In the genomic region with DNA sequence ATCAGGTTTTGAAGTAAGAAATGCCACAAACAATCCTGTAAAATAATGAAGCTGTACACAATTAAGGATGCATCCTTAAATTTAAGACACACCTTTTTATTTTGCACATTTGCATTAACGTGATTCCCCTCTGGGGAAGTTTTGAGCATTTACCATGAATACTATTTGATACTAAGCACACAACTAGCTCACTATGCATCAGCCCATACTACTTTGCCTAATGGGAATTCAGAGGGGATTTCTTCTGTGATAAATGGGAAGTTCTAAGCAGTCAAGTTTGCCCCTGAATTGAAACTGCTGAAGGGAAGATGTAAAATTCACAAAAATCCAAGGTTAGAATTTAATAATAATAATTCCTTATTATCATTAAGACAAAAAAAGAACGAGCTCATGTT, we compare ENCODE assay signal across 14 cellular contexts. TPM values are rescaled to one million over a fixed set of nuclear protein-coding genes. Genes with fewer than 3 reads are reported as not detected.
A peak's percentile ranks its signal among the peaks of the same experiment; 100 is the strongest.
DNase-seq lines count a peak whose midpoint lies in the region; ATAC-seq and TF ChIP-seq lines count a peak whose summit lies in the region.
"Had no signal": no experiment of that assay in that cellular context is flagged by ENCODE, and none has a peak within 500 bp of the region (broad histone marks: within the 10 kb centered on the region; RNA-seq: fewer than 3 reads in every experiment).

No MANE protein-coding gene starts in this region.

- peak overlapping the region; percentile 64 for H3K4me3 ChIP-seq in OCI-LY3 (ENCODE audit: low read length)
- no peak overlapping the region for H3K4me3 ChIP-seq in trophoblast cell (ENCODE audit: low read depth, low read length)
- H3K4me3 ChIP-seq: transverse colon had no signal

- no peak overlapping the region for H2BK120ac ChIP-seq in trophoblast cell (ENCODE audit: insufficient read depth, low read length, poor library complexity)

- H3K36me3 ChIP-seq in OCI-LY3 (replicated peaks; ENCODE audit: low read depth, low read length) (peaks cover 73% of the 10 kb centered on the region), trophoblast cell (ENCODE audit: control insufficient read depth in 1 of 2, insufficient read depth in 2 of 2, low read length in 2 of 2) (peaks cover 17 to 20% of the 10 kb centered on the region in 2 experiments)

- H3K79me2 ChIP-seq in OCI-LY3 (ENCODE audit: low read length): peaks cover 100% of the 10 kb centered on the region
- peaks cover 8% of the 10 kb centered on the region for H3K79me2 ChIP-seq in trophoblast cell (ENCODE audit: control insufficient read depth, insufficient read depth, low read length, poor library complexity)

- H3K4me1 Mint-ChIP-seq in activated CD4-positive, alpha-beta memory T cell treated with anti-CD3 and anti-CD28 coated beads for 36 hours (ENCODE audit: low read depth): peaks cover 32% of the 10 kb centered on the region
- H3K4me1 Mint-ChIP-seq in activated CD4-positive, alpha-beta memory T cell treated with anti-CD3 and anti-CD28 coated beads, Interleukin-2, amount 10 ng/mL, durations not matched to agents 7 days and 5 days: peaks cover 14% of the 10 kb centered on the region
- peaks cover 24% of the 10 kb centered on the region for H3K4me1 Mint-ChIP-seq in activated CD8-positive, alpha-beta memory T cell treated with anti-CD3 and anti-CD28 coated beads, Interleukin-2, amount 10 ng/mL, durations not matched to agents 7 days and 5 days

- H3K9me3 ChIP-seq in OCI-LY3 (ENCODE audit: insufficient read depth, low read length): no peaks in the 10 kb centered on the region
- no peaks in the 10 kb centered on the region for H3K9me3 ChIP-seq in trophoblast cell (ENCODE audit: insufficient read depth, low read depth, low read length)
- H3K9me3 ChIP-seq: transverse colon had no signal

- H4K12ac ChIP-seq in trophoblast cell (ENCODE audit: low read depth, low read length): no peak overlapping the region

- H3K4me1 ChIP-seq in OCI-LY3 (ENCODE audit: low read length): peaks cover 64% of the 10 kb centered on the region
- peaks cover 2% of the 10 kb centered on the region in 2 experiments for H3K4me1 ChIP-seq in trophoblast cell (ENCODE audit: control insufficient read depth in 1 of 2, insufficient read depth in 2 of 2, low read length in 2 of 2)
- H3K4me1 ChIP-seq: transverse colon had no signal

- H3K23ac ChIP-seq in trophoblast cell (ENCODE audit: low read length): no peak overlapping the region

- no peaks in the 10 kb centered on the region for H3K27me3 Mint-ChIP-seq in activated CD4-positive, alpha-beta memory T cell treated with anti-CD3 and anti-CD28 coated beads for 36 hours
- no peaks in the 10 kb centered on the region for H3K27me3 Mint-ChIP-seq in activated CD4-positive, alpha-beta memory T cell treated with anti-CD3 and anti-CD28 coated beads, Interleukin-2, amount 10 ng/mL, durations not matched to agents 7 days and 5 days
- no peaks in the 10 kb centered on the region for H3K27me3 Mint-ChIP-seq in activated CD8-positive, alpha-beta memory T cell treated with anti-CD3 and anti-CD28 coated beads, Interleukin-2, amount 10 ng/mL, durations not matched to agents 7 days and 5 days
- H3K27me3 Mint-ChIP-seq: brain had no signal

- H3K4ac ChIP-seq in trophoblast cell (ENCODE audit: low read depth, low read length): peak overlapping the region; percentile 55

- peak overlapping the region; percentile 89 for H3K4me2 ChIP-seq in OCI-LY3 (ENCODE audit: low read length)
- no peak overlapping the region for H3K4me2 ChIP-seq in trophoblast cell (ENCODE audit: low read length)

- H2AFZ ChIP-seq in OCI-LY3 (ENCODE audit: low read depth, low read length) (no peak overlapping the region), trophoblast cell (ENCODE audit: insufficient read depth, low read length, poor library complexity) (no peak overlapping the region)

- H2BK5ac ChIP-seq in trophoblast cell (ENCODE audit: low read depth, low read length, poor library complexity): no peak overlapping the region

- H3K4me3 Mint-ChIP-seq in activated CD4-positive, alpha-beta memory T cell treated with anti-CD3 and anti-CD28 coated beads for 36 hours: no peak overlapping the region
- no peak overlapping the region for H3K4me3 Mint-ChIP-seq in activated CD4-positive, alpha-beta memory T cell treated with anti-CD3 and anti-CD28 coated beads, Interleukin-2, amount 10 ng/mL, durations not matched to agents 7 days and 5 days
- no peak overlapping the region for H3K4me3 Mint-ChIP-seq in activated CD8-positive, alpha-beta memory T cell treated with anti-CD3 and anti-CD28 coated beads, Interleukin-2, amount 10 ng/mL, durations not matched to agents 7 days and 5 days
- H3K4me3 Mint-ChIP-seq: brain had no signal

- POLR2A ChIA-PET in activated CD4-positive, alpha-beta memory T cell treated with anti-CD3 and anti-CD28 coated beads for 36 hours (lab: Charles Lee): no interaction called here
- POLR2A ChIA-PET in activated CD4-positive, alpha-beta memory T cell treated with anti-CD3 and anti-CD28 coated beads, Interleukin-2, amount 10 ng/mL, durations not matched to agents 7 days and 5 days (lab: Charles Lee): no interaction called here

- H3K36me3 Mint-ChIP-seq in activated CD4-positive, alpha-beta memory T cell treated with anti-CD3 and anti-CD28 coated beads for 36 hours: peaks cover 59% of the 10 kb centered on the region
- peaks cover 57% of the 10 kb centered on the region for H3K36me3 Mint-ChIP-seq in activated CD4-positive, alpha-beta memory T cell treated with anti-CD3 and anti-CD28 coated beads, Interleukin-2, amount 10 ng/mL, durations not matched to agents 7 days and 5 days (ENCODE audit: low read depth)
- H3K36me3 Mint-ChIP-seq in activated CD8-positive, alpha-beta memory T cell treated with anti-CD3 and anti-CD28 coated beads, Interleukin-2, amount 10 ng/mL, durations not matched to agents 7 days and 5 days: peaks cover 69% of the 10 kb centered on the region

- CTCF ChIA-PET in activated CD4-positive, alpha-beta memory T cell treated with anti-CD3 and anti-CD28 coated beads for 36 hours (lab: Charles Lee): interaction anchor here (3.2 kb wide), 1 partner anchor 27 kb away, joined by 21 read pairs; no protein-coding TSS in a partner anchor
- CTCF ChIA-PET in activated CD4-positive, alpha-beta memory T cell treated with anti-CD3 and anti-CD28 coated beads, Interleukin-2, amount 10 ng/mL, durations not matched to agents 7 days and 5 days (lab: Charles Lee): interaction anchor here (0.7 kb wide), 1 partner anchor 18 kb away, joined by 5 read pairs; no protein-coding TSS in a partner anchor
- CTCF ChIA-PET in activated CD8-positive, alpha-beta memory T cell treated with anti-CD3 and anti-CD28 coated beads, Interleukin-2, amount 10 ng/mL, durations not matched to agents 7 days and 5 days (lab: Charles Lee): interaction anchor here (2.2 to 2.9 kb wide), 2 partner anchors 26 to 28 kb away, joined by 7 to 12 read pairs; partner anchors contain the start of gene SINHCAF

- H3K27ac ChIP-seq in OCI-LY3 (ENCODE audit: low read length): peak overlapping the region; percentile 96
- no peak overlapping the region for H3K27ac ChIP-seq in trophoblast cell (ENCODE audit: low read depth, low read length)
- H3K27ac ChIP-seq: transverse colon had no signal

- H3K27me3 ChIP-seq in OCI-LY3 (ENCODE audit: low read depth, low read length): no peaks in the 10 kb centered on the region
- no peaks in the 10 kb centered on the region for H3K27me3 ChIP-seq in trophoblast cell (ENCODE audit: insufficient read depth, low read length)
- H3K27me3 ChIP-seq: transverse colon had no signal

- H4K20me1 ChIP-seq in OCI-LY3 (ENCODE audit: insufficient read depth, low read length): peaks cover 34% of the 10 kb centered on the region

- WGBS in trophoblast cell (ENCODE audit: extremely low coverage, insufficient coverage, insufficient read length): no CpG with 5 or more reads among the region's 2 CpGs

- no peak overlapping the region for H3K14ac ChIP-seq in trophoblast cell (ENCODE audit: low read length)

- no peak overlapping the region for H3K18ac ChIP-seq in trophoblast cell (ENCODE audit: low read length)

- H3K9ac ChIP-seq in OCI-LY3 (ENCODE audit: low read length) (peak overlapping the region; percentile 76), trophoblast cell (ENCODE audit: low read length) (no peak overlapping the region)

- no peak overlapping the region for H2BK12ac ChIP-seq in trophoblast cell (ENCODE audit: low read length)

- peak overlapping the region; percentile 32 for H3K27ac Mint-ChIP-seq in activated CD4-positive, alpha-beta memory T cell treated with anti-CD3 and anti-CD28 coated beads for 36 hours
- H3K27ac Mint-ChIP-seq in activated CD4-positive, alpha-beta memory T cell treated with anti-CD3 and anti-CD28 coated beads, Interleukin-2, amount 10 ng/mL, durations not matched to agents 7 days and 5 days: no peak overlapping the region
- H3K27ac Mint-ChIP-seq in activated CD8-positive, alpha-beta memory T cell treated with anti-CD3 and anti-CD28 coated beads, Interleukin-2, amount 10 ng/mL, durations not matched to agents 7 days and 5 days: no peak overlapping the region

- no peak overlapping the region for H4K91ac ChIP-seq in trophoblast cell (ENCODE audit: low read depth, low read length)

- H2AK5ac ChIP-seq in trophoblast cell (ENCODE audit: low read length): no peak overlapping the region

- no peak for DNase-seq in activated CD4-positive, alpha-beta memory T cell treated with anti-CD3 and anti-CD28 coated beads for 36 hours
- no peak for DNase-seq in activated CD4-positive, alpha-beta memory T cell treated with anti-CD3 and anti-CD28 coated beads, Interleukin-2, amount 10 ng/mL, durations not matched to agents 7 days and 5 days
- DNase-seq in trophoblast cell: no peak
- DNase-seq in COLO829 (ENCODE audit: low spot score): no peak
- DNase-seq in activated CD8-positive, alpha-beta memory T cell treated with anti-CD3 and anti-CD28 coated beads, Interleukin-2, amount 10 ng/mL, durations not matched to agents 7 days and 5 days: no peak
- DNase-seq in HK-2 (ENCODE audit: unreplicated experiment): no peak
- DNase-seq: 8988T, NCI-H1417 treated with DMSO at 0.1 percent for 48 hours, NCI-H69, SHP77 treated with DMSO at 0.1 percent for 48 hours, transverse colon had no signal

- intact Hi-C loops in activated CD4-positive, alpha-beta memory T cell treated with anti-CD3 and anti-CD28 coated beads for 36 hours (cut with micrococcal nuclease): no loop called here

- no peaks in the 10 kb centered on the region for H3K9me3 Mint-ChIP-seq in activated CD4-positive, alpha-beta memory T cell treated with anti-CD3 and anti-CD28 coated beads for 36 hours
- no peaks in the 10 kb centered on the region for H3K9me3 Mint-ChIP-seq in activated CD4-positive, alpha-beta memory T cell treated with anti-CD3 and anti-CD28 coated beads, Interleukin-2, amount 10 ng/mL, durations not matched to agents 7 days and 5 days
- H3K9me3 Mint-ChIP-seq in activated CD8-positive, alpha-beta memory T cell treated with anti-CD3 and anti-CD28 coated beads, Interleukin-2, amount 10 ng/mL, durations not matched to agents 7 days and 5 days (ENCODE audit: low read depth): no peaks in the 10 kb centered on the region

- no peak overlapping the region for H4K8ac ChIP-seq in trophoblast cell (ENCODE audit: low read depth, low read length)

- ATAC-seq in HG02588 (IDR thresholded peaks at IDR 0.05; ENCODE audit: unreplicated experiment): peak; percentile 36
- ATAC-seq in activated CD8-positive, alpha-beta memory T cell treated with anti-CD3 and anti-CD28 coated beads, Interleukin-2, amount 10 ng/mL, durations not matched to agents 7 days and 5 days: no peak

- H3K79me1 ChIP-seq in trophoblast cell (ENCODE audit: low read length): peaks cover 2% of the 10 kb centered on the region

- TF ChIP-seq CTCF in OCI-LY3 (IDR thresholded peaks at IDR 0.05; ENCODE audit: low read depth, low read length): no peak

RNA-seq across cellular contexts. Expression of gene SINHCAF, which starts 27.4 kb away (rescaled TPM):
- 100 to 1,000 TPM; 181 to 186 TPM for total RNA-seq in activated CD4-positive, alpha-beta memory T cell treated with anti-CD3 and anti-CD28 coated beads for 36 hours
- total RNA-seq in activated CD4-positive, alpha-beta memory T cell treated with anti-CD3 and anti-CD28 coated beads, Interleukin-2, amount 10 ng/mL, durations not matched to agents 7 days and 5 days: 100 to 1,000 TPM; 107 to 123 TPM
- 103 and 108 TPM in 2 replicates for polyA plus RNA-seq in trophoblast cell (2013)
- 100 to 1,000 TPM in 1 of 2 experiments, 10 to 100 TPM in 1; 78.5 to 120 TPM for total RNA-seq in activated CD8-positive, alpha-beta memory T cell treated with anti-CD3 and anti-CD28 coated beads, Interleukin-2, amount 10 ng/mL, durations not matched to agents 7 days and 5 days
